ENCODE assay signal across 8 cellular contexts in genomic region chr14:40467969-40468368, GRCh38.
"Had no signal": no experiment of that assay in that cellular context is flagged by ENCODE, and none has a peak within 500 bp of the region (broad histone marks: within the 10 kb centered on the region; RNA-seq: fewer than 3 reads in every experiment).

No MANE protein-coding gene starts in this region.

- DNase-seq: GDM1, GF-D8 had no signal

- FAIRE-seq: G401.6, GM12878, GM12891, GM12892, GM18507, GM19239 had no signal

- H3K4me3 ChIP-seq: GM12878 had no signal

- ATAC-seq: GM12878 had no signal
